In genomic region chr9:89078860-89079259, GRCh38 we compare ENCODE assay signal across 15 cellular contexts.
DNase-seq lines count a peak whose midpoint lies in the region; ATAC-seq, FAIRE-seq and TF ChIP-seq lines count a peak whose summit lies in the region.
"Had no signal": no experiment of that assay in that cellular context is flagged by ENCODE, and none has a peak within 500 bp of the region (broad histone marks: within the 10 kb centered on the region; RNA-seq: fewer than 3 reads in every experiment).

No MANE protein-coding gene starts in this region.

- H3K79me2 ChIP-seq in mammary epithelial cell (ENCODE audit: insufficient read depth, low read length): no peaks in the 10 kb centered on the region

- ATAC-seq in left ventricle myocardium superior (peak; percentile 70), upper lobe of left lung (ENCODE audit: low FRiP score in 2 of 2) (peak in 1 of 2 donors; percentile 76)
- ATAC-seq: left lobe of liver, T-helper 17 cell had no signal

- no peak overlapping the region for H3K9ac ChIP-seq in mammary epithelial cell (ENCODE audit: insufficient read depth, low read length)

- H3K27me3 ChIP-seq in mammary epithelial cell (ENCODE audit: insufficient read depth, low read length) (no peaks in the 10 kb centered on the region), bronchial epithelial cell (ENCODE audit: control insufficient read depth, insufficient read depth, low read length) (no peaks in the 10 kb centered on the region), upper lobe of left lung (no peaks in the 10 kb centered on the region)
- H3K27me3 ChIP-seq: Peyer's patch had no signal

- no peak overlapping the region for H2AFZ ChIP-seq in mammary epithelial cell (ENCODE audit: low read depth, low read length)

- H3K36me3 ChIP-seq in mammary epithelial cell (ENCODE audit: insufficient read depth, low read length): no peaks in the 10 kb centered on the region
- H3K36me3 ChIP-seq in bronchial epithelial cell (ENCODE audit: control insufficient read depth, insufficient read depth, low read length): no peaks in the 10 kb centered on the region
- H3K36me3 ChIP-seq in upper lobe of left lung: peaks cover 0 to 1% (median 0%) of the 10 kb centered on the region in 4 donors
- H3K36me3 ChIP-seq: Peyer's patch had no signal

- H3K9me3 Mint-ChIP-seq in MCF 10A (ENCODE audit: unreplicated experiment): peaks cover 11% of the 10 kb centered on the region

- intact Hi-C loops in MCF 10A (cut with micrococcal nuclease) (no loop called here), mammary epithelial cell (cut with micrococcal nuclease) (no loop called here), left ventricle myocardium superior (cut with micrococcal nuclease) (no loop called here)

- FAIRE-seq in bronchial epithelial cell (lab: Jason Lieb, UNC): no peak

- no peaks in the 10 kb centered on the region for H3K4me1 ChIP-seq in mammary epithelial cell (ENCODE audit: insufficient read depth, low read length)
- peaks cover 0 to 4% (median 0%) of the 10 kb centered on the region in 4 donors for H3K4me1 ChIP-seq in upper lobe of left lung
- H3K4me1 ChIP-seq: Peyer's patch had no signal

- POLR2A ChIA-PET in MCF 10A (lab: Yijun Ruan, JAX): no interaction called here

- H3K27ac ChIP-seq in mammary epithelial cell (ENCODE audit: insufficient read depth, low read depth, low read length) (no peak overlapping the region), upper lobe of left lung (peak overlapping the region in 3 of 4 donors; percentile 4 to 68 (median 48))
- H3K27ac ChIP-seq: 22Rv1 had no signal

- no TSS peak for BruUV-seq in MCF 10A (replicated peaks; lab: Mats Ljungman, UMichigan)
- BruUV-seq in mammary epithelial cell (replicated peaks; lab: Mats Ljungman, UMichigan): no TSS peak

- H3K4me3 Mint-ChIP-seq in MCF 10A (ENCODE audit: unreplicated experiment): no peak overlapping the region
- H3K4me3 Mint-ChIP-seq: T-helper 17 cell had no signal

- CTCF ChIA-PET in MCF 10A (lab: Yijun Ruan, JAX) (interaction anchor here (0.5 to 1.0 kb wide), 4 partner anchors 10 to 976 kb away, joined by 3 to 6 read pairs (median 3); no protein-coding TSS in a partner anchor), mammary epithelial cell (lab: Charles Lee; ENCODE audit: low non-redundant PET) (interaction anchor here (0.6 kb wide), 1 partner anchor 104 kb away, joined by 3 read pairs; no protein-coding TSS in a partner anchor)

- no peak for TF ChIP-seq EP300 in upper lobe of left lung (IDR thresholded peaks at IDR 0.05)

- no peaks in the 10 kb centered on the region for H4K20me1 ChIP-seq in mammary epithelial cell (ENCODE audit: insufficient read depth, low read length)

- dilution Hi-C loops in mammary epithelial cell (cut with HindIII; ENCODE audit: low sequenced_read_pairs): no loop called here

- no peak for TF ChIP-seq POLR2A in upper lobe of left lung (IDR thresholded peaks at IDR 0.05)

- WGBS in mammary epithelial cell (ENCODE audit: low coverage, missing lambda C conversion rate): 76% methylated on average over 6 of the region's 6 CpGs
- 55 to 62% methylated on average over 6 of the region's 6 CpGs for WGBS in upper lobe of left lung, 2 donors

- DNase-seq in MCF 10A (ENCODE audit: unreplicated experiment) (peak; percentile 52), mammary epithelial cell (no peak), bronchial epithelial cell (ENCODE audit: low read depth) (peak; percentile 26), left ventricle myocardium superior (no peak), upper lobe of left lung (no peak), GF-D8 (lab: John Stamatoyannopoulos, UW) (no peak)
- no peak for DNase-seq in activated CD8-positive, alpha-beta memory T cell treated with anti-CD3 and anti-CD28 coated beads, Interleukin-2, amount 50 U/mL, for 48 hours
- DNase-seq in stimulated activated CD8-positive, alpha-beta memory T cell treated with anti-CD3 and anti-CD28 coated beads, Interleukin-4, amount 100 ng/mL, for 48 hours: no peak
- DNase-seq: activated CD4-positive, alpha-beta T cell treated with anti-CD3 and anti-CD28 coated beads for 48 hours; Calu3; NCI-H524 treated with DMSO at 0.1 percent for 48 hours; Peyer's patch; T-helper 17 cell had no signal

- H3K27ac Mint-ChIP-seq in MCF 10A (ENCODE audit: low read depth, unreplicated experiment): no peak overlapping the region
- H3K27ac Mint-ChIP-seq: T-helper 17 cell had no signal

- H3K4me2 ChIP-seq in mammary epithelial cell (ENCODE audit: insufficient read depth, low read depth, low read length): no peak overlapping the region

- no peaks in the 10 kb centered on the region for H3K4me1 Mint-ChIP-seq in MCF 10A (ENCODE audit: insufficient read depth, unreplicated experiment)

- H3K9me3 ChIP-seq in mammary epithelial cell (replicated peaks; ENCODE audit: insufficient read depth, low read length) (no peaks in the 10 kb centered on the region), upper lobe of left lung (no peaks in the 10 kb centered on the region)
- H3K9me3 ChIP-seq: Peyer's patch had no signal

- no peak overlapping the region for H3K4me3 ChIP-seq in mammary epithelial cell (replicated peaks in 1 of 3; ENCODE audit: insufficient read depth in 1 of 3, low read depth in 2 of 3, low read length in 3 of 3)
- no peak overlapping the region for H3K4me3 ChIP-seq in bronchial epithelial cell (ENCODE audit: low read depth, low read length)
- H3K4me3 ChIP-seq in upper lobe of left lung: no peak overlapping the region
- H3K4me3 ChIP-seq: Peyer's patch had no signal

- TF ChIP-seq CTCF in MCF 10A (IDR thresholded peaks at IDR 0.05; ENCODE audit: unreplicated experiment): no peak
- no peak for TF ChIP-seq CTCF in mammary epithelial cell (conservative IDR thresholded peaks at IDR 0.05 in 1 of 2, IDR thresholded peaks at IDR 0.05 in 1 of 2; ENCODE audit: extremely low read depth in 1 of 2, insufficient read depth in 1 of 2, low read depth in 1 of 2, low read length in 2 of 2)
- TF ChIP-seq CTCF in bronchial epithelial cell (IDR thresholded peaks at IDR 0.05; ENCODE audit: insufficient read depth, low read length, severe bottlenecking): no peak
- TF ChIP-seq CTCF in upper lobe of left lung (IDR thresholded peaks at IDR 0.05): no peak

- in situ Hi-C loops in mammary epithelial cell (cut with MboI; ENCODE audit: low sequenced_read_pairs in 2 of 2): no loop called here

- H3K27me3 Mint-ChIP-seq in MCF 10A (ENCODE audit: insufficient read depth, unreplicated experiment): no peaks in the 10 kb centered on the region

- peaks cover 5% of the 10 kb centered on the region for H3K36me3 Mint-ChIP-seq in MCF 10A (ENCODE audit: insufficient read depth, unreplicated experiment)

Comparison
In these comparisons a context has a peak if more than half of its experiments do, and no peak if none do; other contexts are left out.
1. DNase-seq: peak in MCF 10A (single experiment) and bronchial epithelial cell (single experiment); none in mammary epithelial cell (single experiment), left ventricle myocardium superior (single experiment), upper lobe of left lung (0 of 2), activated CD8-positive, alpha-beta memory T cell treated with anti-CD3 and anti-CD28 coated beads, Interleukin-2, amount 50 U/mL, for 48 hours (single experiment), GF-D8 (single experiment) and stimulated activated CD8-positive, alpha-beta memory T cell treated with anti-CD3 and anti-CD28 coated beads, Interleukin-4, amount 100 ng/mL, for 48 hours (single experiment).